Comparison of ENCODE assay signal across 11 cellular contexts in the genomic region with DNA sequence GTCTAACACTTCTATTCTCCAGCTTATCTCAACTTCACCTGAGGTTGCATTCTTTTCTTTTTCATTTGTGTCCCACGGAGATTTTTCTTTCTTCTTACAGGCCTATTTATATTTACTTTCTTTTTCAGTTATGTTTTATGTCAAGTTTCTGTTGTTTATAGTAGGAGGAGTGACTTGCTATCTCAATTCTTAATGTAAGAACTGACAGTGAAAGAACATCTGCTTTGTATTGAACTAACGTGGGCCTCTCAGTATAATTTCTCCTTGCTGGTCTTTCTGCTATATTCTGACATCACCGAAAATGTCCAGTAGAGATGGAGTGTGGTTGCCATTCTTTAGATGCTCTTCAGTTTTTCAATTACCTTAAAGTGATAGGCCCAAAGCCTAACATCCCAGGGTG.
A peak's percentile ranks its signal among the peaks of the same experiment; 100 is the strongest.
DNase-seq lines count a peak whose midpoint lies in the region; ATAC-seq and TF ChIP-seq lines count a peak whose summit lies in the region.
"Had no signal": no experiment of that assay in that cellular context is flagged by ENCODE, and none has a peak within 500 bp of the region (broad histone marks: within the 10 kb centered on the region; RNA-seq: fewer than 3 reads in every experiment).

No MANE protein-coding gene starts in this region.

- CTCF ChIA-PET in HCT116 (lab: Charles Lee) = no interaction called here
- CTCF ChIA-PET in activated CD4-positive, alpha-beta T cell treated with anti-CD3 and anti-CD28 coated beads for 36 hours (lab: Charles Lee) = interaction anchor here (1.3 kb wide), 1 partner anchor 629 kb away, joined by 3 read pairs; no protein-coding TSS in a partner anchor

- no peak overlapping the region for H3K4me3 Mint-ChIP-seq in activated CD4-positive, alpha-beta T cell treated with anti-CD3 and anti-CD28 coated beads for 36 hours

- H2AFZ ChIP-seq in HCT116 (ENCODE audit: low read depth, low read length, poor library complexity, severe bottlenecking) = peak overlapping the region; percentile 98
- peak overlapping the region; percentile 20 for H2AFZ ChIP-seq in smooth muscle cell (ENCODE audit: low read depth)

- WGBS in smooth muscle cell (ENCODE audit: low lambda C conversion rate) = 67% methylated on average over 3 of the region's 3 CpGs

- intact Hi-C loops in HCT116 (cut with micrococcal nuclease) = loop anchor here (1.0 to 10.0 kb wide), 5 partner anchors 185 to 1109 kb away; no protein-coding TSS in a partner anchor
- intact Hi-C loops in activated CD4-positive, alpha-beta T cell treated with anti-CD3 and anti-CD28 coated beads for 36 hours (cut with DNase I, micrococcal nuclease) = loop anchor here (1.0 to 10.0 kb wide), 6 partner anchors 269 to 1106 kb away; no protein-coding TSS in a partner anchor

- no peaks in the 10 kb centered on the region for H3K9me3 ChIP-seq in HCT116 (ENCODE audit: control insufficient read depth in 1 of 2, insufficient read depth in 1 of 2, low read depth in 1 of 2, low read length in 2 of 2)
- H3K9me3 ChIP-seq in smooth muscle cell (replicated peaks; ENCODE audit: low read depth) = no peaks in the 10 kb centered on the region

- no peaks in the 10 kb centered on the region for H4K20me1 ChIP-seq in HCT116 (ENCODE audit: insufficient read depth)
- H4K20me1 ChIP-seq in smooth muscle cell (ENCODE audit: low read depth) = no peaks in the 10 kb centered on the region

- POLR2A ChIA-PET in HCT116 (lab: Charles Lee) = no interaction called here
- POLR2A ChIA-PET in activated CD4-positive, alpha-beta T cell treated with anti-CD3 and anti-CD28 coated beads for 36 hours (lab: Charles Lee) = no interaction called here

- no peaks in the 10 kb centered on the region for H3K36me3 ChIP-seq in HCT116 (ENCODE audit: control insufficient read depth in 1 of 2, insufficient read depth in 2 of 2, low read length in 2 of 2)
- H3K36me3 ChIP-seq in smooth muscle cell (ENCODE audit: low read depth) = no peaks in the 10 kb centered on the region

- RAD21 ChIA-PET in HCT116 (lab: Charles Lee; ENCODE audit: low non-redundant PET in 1 of 2, low total read pairs in 2 of 2, uncharacterized antibody in 2 of 2, unreplicated experiment in 2 of 2) = no interaction called here

- no peaks in the 10 kb centered on the region for H3K27me3 Mint-ChIP-seq in activated CD4-positive, alpha-beta T cell treated with anti-CD3 and anti-CD28 coated beads for 36 hours

- no peaks in the 10 kb centered on the region for H3K36me3 Mint-ChIP-seq in activated CD4-positive, alpha-beta T cell treated with anti-CD3 and anti-CD28 coated beads for 36 hours (ENCODE audit: low read depth)

- H3K9me3 Mint-ChIP-seq in activated CD4-positive, alpha-beta T cell treated with anti-CD3 and anti-CD28 coated beads for 36 hours (ENCODE audit: low read depth) = no peaks in the 10 kb centered on the region

- peak; percentile 81 for ATAC-seq in GM19035 (IDR thresholded peaks at IDR 0.05; ENCODE audit: unreplicated experiment)
- ATAC-seq in HCT116 = no peak
- peak; percentile 60 for ATAC-seq in HG03354 (IDR thresholded peaks at IDR 0.05; ENCODE audit: poor library complexity, severe bottlenecking, unreplicated experiment)
- no peak for ATAC-seq in activated CD4-positive, alpha-beta T cell treated with anti-CD3 and anti-CD28 coated beads for 36 hours
- ATAC-seq: Panc1 had no signal

- TF ChIP-seq RAD21 in HCT116 (IDR thresholded peaks at IDR 0.05; ENCODE audit: low read depth) = no peak

- no peaks in the 10 kb centered on the region for H3F3A ChIP-seq in smooth muscle cell (ENCODE audit: low read depth)

- H3K79me2 ChIP-seq in HCT116 (ENCODE audit: insufficient read depth, low read length) (no peaks in the 10 kb centered on the region), smooth muscle cell (ENCODE audit: low read depth) (no peaks in the 10 kb centered on the region)

- H3K4me1 Mint-ChIP-seq in activated CD4-positive, alpha-beta T cell treated with anti-CD3 and anti-CD28 coated beads for 36 hours = peaks cover 7% of the 10 kb centered on the region

- TF ChIP-seq CTCF in HCT116 (IDR thresholded peaks at IDR 0.05 in 2 of 3, conservative IDR thresholded peaks at IDR 0.05 in 1 of 3; ENCODE audit: borderline replicate concordance in 1 of 3, insufficient read depth in 1 of 3, low read depth in 2 of 3, low read length in 2 of 3) (no peak), smooth muscle cell (IDR thresholded peaks at IDR 0.05; ENCODE audit: borderline replicate concordance, insufficient read depth, poor library complexity, severe bottlenecking) (no peak)

- no peak for DNase-seq in HCT116 (ENCODE audit: low read depth, low spot score)
- no peak for DNase-seq in smooth muscle cell (lab: John Stamatoyannopoulos, UW; ENCODE audit: unreplicated experiment)
- no peak for DNase-seq in activated CD4-positive, alpha-beta T cell treated with anti-CD3 and anti-CD28 coated beads for 36 hours
- no peak for DNase-seq in activated CD8-positive, alpha-beta memory T cell treated with anti-CD3 and anti-CD28 coated beads for 24 hours
- no peak for DNase-seq in GM19240 (ENCODE audit: insufficient read length, low spot score)
- DNase-seq: activated gamma-delta T cell, NCI-H1092 treated with DMSO at 0.1 percent for 48 hours had no signal

- no peak overlapping the region for H3K27ac Mint-ChIP-seq in activated CD4-positive, alpha-beta T cell treated with anti-CD3 and anti-CD28 coated beads for 36 hours

- no peak overlapping the region for H3K4me2 ChIP-seq in HCT116 (ENCODE audit: low read length)
- H3K4me2 ChIP-seq in smooth muscle cell = no peak overlapping the region

- H3K4me1 ChIP-seq in HCT116 (ENCODE audit: control insufficient read depth in 1 of 2, insufficient read depth in 2 of 2, low read length in 2 of 2) = peaks cover 0 to 5% of the 10 kb centered on the region in 2 experiments; a peak in 2 of 4 replicates
- no peaks in the 10 kb centered on the region for H3K4me1 ChIP-seq in smooth muscle cell (ENCODE audit: low read depth)

- no peak for TF ChIP-seq POLR2A in HCT116 (IDR thresholded peaks at IDR 0.05; ENCODE audit: borderline replicate concordance, extremely low read depth, insufficient read depth, insufficient read length)

- H3K4me3 ChIP-seq in HCT116 (replicated peaks in 1 of 2; ENCODE audit: low read depth in 1 of 2, low read length in 2 of 2) (no peak overlapping the region), smooth muscle cell (no peak overlapping the region)

- H3K9me2 ChIP-seq in HCT116 (ENCODE audit: insufficient read depth) = no peaks in the 10 kb centered on the region

- H3K9ac ChIP-seq in HCT116 (ENCODE audit: low read length) (no peak overlapping the region), smooth muscle cell (ENCODE audit: low read depth) (no peak overlapping the region)

- no TSS peak for BruUV-seq in HCT116 (replicated peaks; lab: Mats Ljungman, UMichigan)

- no peaks in the 10 kb centered on the region for H3K27me3 ChIP-seq in HCT116 (ENCODE audit: insufficient read depth, low read length)
- no peaks in the 10 kb centered on the region for H3K27me3 ChIP-seq in smooth muscle cell (ENCODE audit: low read depth)

- H3K27ac ChIP-seq in HCT116 (ENCODE audit: low read depth, low read length) (no peak overlapping the region), smooth muscle cell (ENCODE audit: low read depth) (no peak overlapping the region)
- H3K27ac ChIP-seq: HL-60 had no signal

TF ChIP-seq in HCT116, 20 proteins besides CTCF, POLR2A, EP300 and RAD21:
- TF ChIP-seq YY1 (IDR thresholded peaks at IDR 0.05; ENCODE audit: extremely low read depth, insufficient replicate concordance, low read depth, low read length) = no peak
- TF ChIP-seq SIN3A (IDR thresholded peaks at IDR 0.05; ENCODE audit: low read depth) = no peak
- TF ChIP-seq ZNF274 (IDR thresholded peaks at IDR 0.05; ENCODE audit: low read depth, low read length) = no peak
- TF ChIP-seq EZH2phosphoT487 (IDR thresholded peaks at IDR 0.05; ENCODE audit: borderline replicate concordance) = no peak
- no peak for TF ChIP-seq JUND (IDR thresholded peaks at IDR 0.05)
- no peak for TF ChIP-seq FOSL1 (IDR thresholded peaks at IDR 0.05; ENCODE audit: low read depth)
- TF ChIP-seq POLR2AphosphoS5 (IDR thresholded peaks at IDR 0.05; ENCODE audit: low read depth, low read length) = no peak
- TF ChIP-seq SP1 (IDR thresholded peaks at IDR 0.05; ENCODE audit: low read depth) = no peak
- TF ChIP-seq TCF7L2 (IDR thresholded peaks at IDR 0.05; ENCODE audit: borderline replicate concordance, extremely low read depth, insufficient read depth, insufficient read length) = no peak
- no peak for TF ChIP-seq CEBPB (IDR thresholded peaks at IDR 0.05; ENCODE audit: low read depth)
- TF ChIP-seq, protein P1, sequence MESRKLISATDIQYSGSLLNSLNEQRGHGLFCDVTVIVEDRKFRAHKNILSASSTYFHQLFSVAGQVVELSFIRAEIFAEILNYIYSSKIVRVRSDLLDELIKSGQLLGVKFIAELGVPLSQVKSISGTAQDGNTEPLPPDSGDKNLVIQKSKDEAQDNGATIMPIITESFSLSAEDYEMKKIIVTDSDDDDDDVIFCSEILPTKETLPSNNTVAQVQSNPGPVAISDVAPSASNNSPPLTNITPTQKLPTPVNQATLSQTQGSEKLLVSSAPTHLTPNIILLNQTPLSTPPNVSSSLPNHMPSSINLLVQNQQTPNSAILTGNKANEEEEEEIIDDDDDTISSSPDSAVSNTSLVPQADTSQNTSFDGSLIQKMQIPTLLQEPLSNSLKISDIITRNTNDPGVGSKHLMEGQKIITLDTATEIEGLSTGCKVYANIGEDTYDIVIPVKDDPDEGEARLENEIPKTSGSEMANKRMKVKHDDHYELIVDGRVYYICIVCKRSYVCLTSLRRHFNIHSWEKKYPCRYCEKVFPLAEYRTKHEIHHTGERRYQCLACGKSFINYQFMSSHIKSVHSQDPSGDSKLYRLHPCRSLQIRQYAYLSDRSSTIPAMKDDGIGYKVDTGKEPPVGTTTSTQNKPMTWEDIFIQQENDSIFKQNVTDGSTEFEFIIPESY (IDR thresholded peaks at IDR 0.05; ENCODE audit: extremely low read depth, insufficient replicate concordance, low read length) = no peak
- no peak for TF ChIP-seq ELF1 (IDR thresholded peaks at IDR 0.05; ENCODE audit: borderline replicate concordance, low read depth)
- TF ChIP-seq EZH2 (IDR thresholded peaks at IDR 0.05) = no peak
- no peak for TF ChIP-seq CBX3 (IDR thresholded peaks at IDR 0.05; ENCODE audit: low read depth)
- TF ChIP-seq, protein P2, sequence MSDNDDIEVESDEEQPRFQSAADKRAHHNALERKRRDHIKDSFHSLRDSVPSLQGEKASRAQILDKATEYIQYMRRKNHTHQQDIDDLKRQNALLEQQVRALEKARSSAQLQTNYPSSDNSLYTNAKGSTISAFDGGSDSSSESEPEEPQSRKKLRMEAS (IDR thresholded peaks at IDR 0.05) = no peak
- no peak for TF ChIP-seq SRF (IDR thresholded peaks at IDR 0.05; ENCODE audit: low read depth)
- no peak for TF ChIP-seq ZFX (IDR thresholded peaks at IDR 0.05)
- TF ChIP-seq ATF3 (IDR thresholded peaks at IDR 0.05) = no peak

Comparison
In these comparisons a context has a peak if more than half of its experiments do, and no peak if none do; other contexts are left out.
1. ATAC-seq: peak in GM19035 (single experiment) and HG03354 (single experiment); none in HCT116 (single experiment) and activated CD4-positive, alpha-beta T cell treated with anti-CD3 and anti-CD28 coated beads for 36 hours (single experiment).